8 cellular contexts compared by ENCODE assay signal in genomic region chr19:45439569-45440258, GRCh38. TPM values are rescaled to one million over a fixed set of nuclear protein-coding genes. Genes with fewer than 3 reads are reported as not detected.
DNase-seq lines count a peak whose midpoint lies in the region; ATAC-seq and TF ChIP-seq lines count a peak whose summit lies in the region.

No MANE protein-coding gene starts in this region.

- DNase-seq in IMR-90 (peak; percentile 72), SJSA1 (ENCODE audit: low read depth in 1 of 2, low spot score in 2 of 2) (peak; percentile 89 to 96), testis (peak; percentile 90)
- peak; percentile 85 for DNase-seq in activated naive CD4-positive, alpha-beta T cell treated with Interleukin-2 at 50 U/mL for 16 hours

- H3K9me2 ChIP-seq in DOHH2 (replicated peaks; ENCODE audit: control insufficient read depth, low read length) = no peaks in the 10 kb centered on the region

- peak overlapping the region; percentile 60 for H3K27ac ChIP-seq in DOHH2 (ENCODE audit: low read depth, low read length)
- peak overlapping the region; percentile 62 for H3K27ac ChIP-seq in IMR-90 (ENCODE audit: insufficient read depth, low read length)
- H3K27ac ChIP-seq in SJSA1 = peak overlapping the region; percentile 94
- H3K27ac ChIP-seq in gastroesophageal sphincter = peak overlapping the region; percentile 54 to 99 (median 96)
- peak overlapping the region; percentile 76 for H3K27ac ChIP-seq in neutrophil
- peak overlapping the region; percentile 93 to 97 for H3K27ac ChIP-seq in testis

- H3F3A ChIP-seq in DOHH2 (ENCODE audit: control insufficient read depth, insufficient read depth) = peaks cover 30% of the 10 kb centered on the region

- H3K9ac ChIP-seq in IMR-90 (ENCODE audit: low read depth, low read length) = peak overlapping the region; percentile 46

- peak overlapping the region; percentile 88; the same call in 2 of the 3 replicates for H2BK15ac ChIP-seq in IMR-90 (ENCODE audit: low read depth, low read length)

- H3K9me1 ChIP-seq in IMR-90 (ENCODE audit: insufficient read depth, low read length) = no peaks in the 10 kb centered on the region

- H3K56ac ChIP-seq in IMR-90 (ENCODE audit: extremely low read depth, insufficient read depth, low read length) = no peak overlapping the region

- H2BK120ac ChIP-seq in IMR-90 (ENCODE audit: low read depth, low read length) = peak overlapping the region; percentile 89

- no peaks in the 10 kb centered on the region for H3K27me3 ChIP-seq in DOHH2 (ENCODE audit: control insufficient read depth, low read length)
- no peaks in the 10 kb centered on the region for H3K27me3 ChIP-seq in IMR-90 (ENCODE audit: control insufficient read depth, insufficient read depth, low read length)
- H3K27me3 ChIP-seq in SJSA1 (replicated peaks) = no peaks in the 10 kb centered on the region
- H3K27me3 ChIP-seq in gastroesophageal sphincter = no peaks in the 10 kb centered on the region
- peaks cover 41% of the 10 kb centered on the region for H3K27me3 ChIP-seq in neutrophil
- no peaks in the 10 kb centered on the region for H3K27me3 ChIP-seq in testis

- H3K79me2 ChIP-seq in DOHH2 (ENCODE audit: control insufficient read depth, low read length) = no peaks in the 10 kb centered on the region

- H3K36me3 ChIP-seq in DOHH2 (ENCODE audit: control insufficient read depth, low read length) (no peaks in the 10 kb centered on the region), IMR-90 (ENCODE audit: control insufficient read depth, insufficient read depth, low read length) (no peaks in the 10 kb centered on the region), SJSA1 (no peaks in the 10 kb centered on the region), gastroesophageal sphincter (no peaks in the 10 kb centered on the region), neutrophil (no peaks in the 10 kb centered on the region), testis (ENCODE audit: low read depth, missing control alignments) (no peaks in the 10 kb centered on the region)

- POLR2A ChIA-PET in IMR-90 (lab: Charles Lee; ENCODE audit: unreplicated experiment) = interaction anchor here (0.9 kb wide), 1 partner anchor 39 kb away, joined by 4 read pairs; no protein-coding TSS in a partner anchor

- no peak for TF ChIP-seq EP300 in gastroesophageal sphincter (IDR thresholded peaks at IDR 0.05)

- H3K18ac ChIP-seq in IMR-90 (ENCODE audit: low read depth, low read length) = peak overlapping the region; percentile 56

- in situ Hi-C loops in IMR-90 (cut with MboI; ENCODE audit: low sequenced_read_pairs) = loop anchor here (5.0 kb wide), 1 partner anchor 38 kb away; no protein-coding TSS in a partner anchor

- H4K91ac ChIP-seq in IMR-90 (ENCODE audit: insufficient read depth, low read depth, low read length) = peak overlapping the region; percentile 89

- H2AK9ac ChIP-seq in IMR-90 (replicated peaks; ENCODE audit: low read depth, low read length, poor library complexity) = peak overlapping the region; percentile 75

- intact Hi-C loops in IMR-90 (cut with micrococcal nuclease) (loop anchor here (1.0 kb wide), 3 partner anchors 28 to 46 kb away; partner anchors contain the start of gene FOSB), testis (cut with DNase I; ENCODE audit: low total_unique reads) (loop anchor here (2.0 kb wide), 1 partner anchor 39 kb away; no protein-coding TSS in a partner anchor)

- peak overlapping the region; percentile 88; the same call in 1 of the 2 replicates for H2BK20ac ChIP-seq in IMR-90 (ENCODE audit: low read depth, low read length)

- TF ChIP-seq POLR2A in IMR-90 (IDR thresholded peaks at IDR 0.05; ENCODE audit: low read depth, low read length) (peak; percentile 75), gastroesophageal sphincter (IDR thresholded peaks at IDR 0.05) (peak in 1 of 2 donors; percentile 7), testis (IDR thresholded peaks at IDR 0.05) (no peak)

- H4K20me1 ChIP-seq in DOHH2 (ENCODE audit: control insufficient read depth, insufficient read depth, low read depth, low read length) = no peaks in the 10 kb centered on the region
- no peaks in the 10 kb centered on the region for H4K20me1 ChIP-seq in IMR-90 (ENCODE audit: insufficient read depth, low read length)

- H3K23ac ChIP-seq in IMR-90 (ENCODE audit: low read depth, low read length) = peak overlapping the region; percentile 79

- H2AFZ ChIP-seq in IMR-90 (replicated peaks; ENCODE audit: low read length, poor library complexity) = peak overlapping the region; percentile 87

- WGBS in IMR-90 (ENCODE audit: extremely low coverage in 2 of 2, insufficient read length in 1 of 2), 2 experiments = 0% methylated on average over 42 of the region's 78 CpGs; no CpG with 5 or more reads in 1 of the 2 experiments
- WGBS in gastroesophageal sphincter (ENCODE audit: low coverage in 1 of 2), 2 donors = 0% methylated on average over 16 to 19 of the region's 78 CpGs
- WGBS in testis, 2 donors = 1% methylated on average over 43 to 77 of the region's 78 CpGs

- H4K8ac ChIP-seq in IMR-90 (ENCODE audit: low read depth in 2 of 2, low read length in 2 of 2) = peak overlapping the region; percentile 48 to 97

- H3K79me1 ChIP-seq in IMR-90 (ENCODE audit: low read depth in 1 of 2, low read length in 2 of 2) = peaks cover 0 to 23% of the 10 kb centered on the region in 2 experiments; a peak in 2 of 4 replicates

- H3K4me3 ChIP-seq in DOHH2 (ENCODE audit: low read length) = peak overlapping the region; percentile 75
- H3K4me3 ChIP-seq in IMR-90 (ENCODE audit: insufficient read depth, low read depth, low read length) = peak overlapping the region; percentile 64
- peak overlapping the region; percentile 76 for H3K4me3 ChIP-seq in SJSA1
- H3K4me3 ChIP-seq in gastroesophageal sphincter = peak overlapping the region; percentile 43 to 82
- peak overlapping the region; percentile 64 to 78 for H3K4me3 ChIP-seq in neutrophil (ENCODE audit: low read depth in 1 of 2, low read length in 1 of 2)
- peak overlapping the region; percentile 66 to 81 for H3K4me3 ChIP-seq in testis

- peaks cover 43% of the 10 kb centered on the region for H3K4me1 ChIP-seq in DOHH2 (ENCODE audit: control insufficient read depth, low read length)
- peaks cover 17% of the 10 kb centered on the region for H3K4me1 ChIP-seq in IMR-90 (ENCODE audit: control insufficient read depth, insufficient read depth, low read length)
- H3K4me1 ChIP-seq in SJSA1 (replicated peaks) = peaks cover 37% of the 10 kb centered on the region
- peaks cover 2 to 38% (median 13%) of the 10 kb centered on the region in 3 donors for H3K4me1 ChIP-seq in gastroesophageal sphincter
- peaks cover 35 to 43% of the 10 kb centered on the region in 2 experiments for H3K4me1 ChIP-seq in neutrophil (ENCODE audit: control insufficient read depth in 1 of 2, insufficient read depth in 1 of 2, low read depth in 1 of 2, low read length in 1 of 2)
- peaks cover 16% of the 10 kb centered on the region for H3K4me1 ChIP-seq in testis

- BruUV-seq in IMR-90 (replicated peaks; lab: Mats Ljungman, UMichigan) = no TSS peak

- peak overlapping the region; percentile 92 for H3K14ac ChIP-seq in IMR-90 (replicated peaks; ENCODE audit: low read depth, low read length)

- H2BK5ac ChIP-seq in IMR-90 (ENCODE audit: low read depth, low read length, poor library complexity, severe bottlenecking) = peak overlapping the region; percentile 78

- CTCF ChIA-PET in IMR-90 (lab: Yijun Ruan, JAX) = interaction anchor here (0.6 to 3.3 kb wide), 24 partner anchors 8 to 254 kb away, joined by 3 to 87 read pairs (median 6); partner anchors contain the start of genes FOSB and SNRPD2

- TF ChIP-seq RAD21 in IMR-90 (IDR thresholded peaks at IDR 0.05; ENCODE audit: low read length) = peak; percentile 82

- ATAC-seq in GM21515 (IDR thresholded peaks at IDR 0.05; ENCODE audit: unreplicated experiment) = peak; percentile 54
- peak; percentile 72 for ATAC-seq in IMR-90 (ENCODE audit: low read depth)
- ATAC-seq in gastroesophageal sphincter = peak; percentile 73

- dilution Hi-C loops in IMR-90 (cut with HindIII; ENCODE audit: low sequenced_read_pairs, unreplicated experiment) = no loop called here

- H3K4me2 ChIP-seq in DOHH2 (ENCODE audit: low read length) (peak overlapping the region; percentile 69), IMR-90 (ENCODE audit: low read depth, low read length) (peak overlapping the region; percentile 69)

- H3K4ac ChIP-seq in IMR-90 (ENCODE audit: low read depth, low read length) = peak overlapping the region; percentile 94

- peak overlapping the region; percentile 81 for H4K5ac ChIP-seq in IMR-90 (ENCODE audit: low read depth, low read length)

- H2AK5ac ChIP-seq in IMR-90 (ENCODE audit: low read depth, low read length) = peak overlapping the region; percentile 99

- H3K9me3 ChIP-seq in DOHH2 (ENCODE audit: control insufficient read depth, insufficient read depth, low read length) = no peaks in the 10 kb centered on the region
- no peaks in the 10 kb centered on the region for H3K9me3 ChIP-seq in IMR-90 (ENCODE audit: control insufficient read depth, insufficient read depth, low read length)
- H3K9me3 ChIP-seq in SJSA1 (replicated peaks) = no peaks in the 10 kb centered on the region; the same call in 1 of the 2 replicates
- no peaks in the 10 kb centered on the region for H3K9me3 ChIP-seq in gastroesophageal sphincter
- H3K9me3 ChIP-seq in neutrophil = no peaks in the 10 kb centered on the region
- H3K9me3 ChIP-seq in testis = no peaks in the 10 kb centered on the region

- peak; percentile 95 for TF ChIP-seq CTCF in DOHH2 (IDR thresholded peaks at IDR 0.05; ENCODE audit: low read depth, low read length, poor library complexity, severe bottlenecking)
- TF ChIP-seq CTCF in IMR-90 (conservative IDR thresholded peaks at IDR 0.05; ENCODE audit: low read depth, low read length) = peak; percentile 84
- TF ChIP-seq CTCF in gastroesophageal sphincter (IDR thresholded peaks at IDR 0.05) = peak in 3 of 4 experiments; percentile 97 to 100 (median 98)
- TF ChIP-seq CTCF in neutrophil (IDR thresholded peaks at IDR 0.05) = peak; percentile 98
- TF ChIP-seq CTCF in testis (IDR thresholded peaks at IDR 0.05) = peak; percentile 98 to 100 (median 100)

RNA-seq across cellular contexts. Expression of gene ERCC1, which starts 16.0 kb away (rescaled TPM):
- total RNA-seq in IMR-90 (2012; rRNA removed) (76.9 and 84.2 TPM in 2 replicates), gastroesophageal sphincter (10 to 100 TPM; 52.7 to 84.6 (median 68.4) TPM), testis (10 to 100 TPM; 71.8 to 95.7 TPM)
- polyA plus RNA-seq in IMR-90 (2012; rRNA removed) (132 and 153 TPM in 2 replicates), testis (ENCODE audit: insufficient read depth, low read depth, low replicate concordance) (112 TPM)
- polyA plus RNA-seq in IMR-90 (2012; cell fraction: cytosol; rRNA removed) = 113 and 118 TPM in 2 replicates
- 152 and 183 TPM in 2 replicates for polyA plus RNA-seq in IMR-90 (2012; cell fraction: nucleus; rRNA removed; ENCODE audit: low replicate concordance)
- 102 and 247 TPM in 2 replicates for total RNA-seq in SJSA1 (2014; rRNA removed; shearing (Covaris generic))

RNA-seq across cellular contexts. Expression of gene FOSB, which starts 28.1 kb away (rescaled TPM):
- total RNA-seq in IMR-90 (2012; rRNA removed) (11.1 and 31.9 TPM in 2 replicates), gastroesophageal sphincter (10 to 100 TPM in 2 of 4 donors, 1 to 10 TPM in 2; 1.9 to 38.0 (median 15.6) TPM), testis (1 to 10 TPM; 1.2 to 3.9 TPM)
- polyA plus RNA-seq in IMR-90 (2012; rRNA removed) (15.6 and 60.1 TPM in 2 replicates), testis (ENCODE audit: insufficient read depth, low read depth, low replicate concordance) (22.7 TPM)
- 52.4 and 90.3 TPM in 2 replicates for polyA plus RNA-seq in IMR-90 (2012; cell fraction: cytosol; rRNA removed)
- polyA plus RNA-seq in IMR-90 (2012; cell fraction: nucleus; rRNA removed; ENCODE audit: low replicate concordance) = 982 and 1,348 TPM in 2 replicates
- total RNA-seq in SJSA1 (2014; rRNA removed; shearing (Covaris generic)) = 1.1 TPM in 1 of 2 replicates, not detected in the other

RNA-seq across cellular contexts. Expression of gene POLR1G, which starts 33.3 kb away (rescaled TPM):
- total RNA-seq in IMR-90 (2012; rRNA removed) (10.3 and 12.5 TPM in 2 replicates), gastroesophageal sphincter (10 to 100 TPM in 1 of 4 donors, 1 to 10 TPM in 3; 1.7 to 10.7 (median 5.8) TPM), testis (10 to 100 TPM; 10.2 to 12.1 TPM)
- polyA plus RNA-seq in IMR-90 (2012; rRNA removed) (8.0 and 8.8 TPM in 2 replicates), testis (ENCODE audit: insufficient read depth, low read depth, low replicate concordance) (5.8 TPM)
- 3.3 and 3.9 TPM in 2 replicates for polyA plus RNA-seq in IMR-90 (2012; cell fraction: cytosol; rRNA removed)
- polyA plus RNA-seq in IMR-90 (2012; cell fraction: nucleus; rRNA removed; ENCODE audit: low replicate concordance) = 2.0 and 2.1 TPM in 2 replicates
- total RNA-seq in SJSA1 (2014; rRNA removed; shearing (Covaris generic)) = 10.5 and 25.5 TPM in 2 replicates

RNA-seq across cellular contexts. Expression of gene PPP1R13L, which starts 34.8 kb away (rescaled TPM):
- total RNA-seq in IMR-90 (2012; rRNA removed) (0.56 and 3.0 TPM in 2 replicates), gastroesophageal sphincter (10 to 100 TPM in 1 of 4 donors, 1 to 10 TPM in 3; 5.5 to 15.5 (median 9.3) TPM), testis (10 to 100 TPM in 1 of 2 donors, 1 to 10 TPM in 1; 9.7 to 12.2 TPM)
- polyA plus RNA-seq in IMR-90 (2012; rRNA removed) (11.6 and 13.3 TPM in 2 replicates), testis (ENCODE audit: insufficient read depth, low read depth, low replicate concordance) (13.3 TPM)
- 11.6 and 19.4 TPM in 2 replicates for polyA plus RNA-seq in IMR-90 (2012; cell fraction: cytosol; rRNA removed)
- polyA plus RNA-seq in IMR-90 (2012; cell fraction: nucleus; rRNA removed; ENCODE audit: low replicate concordance) = 24.0 and 44.8 TPM in 2 replicates
- 5.1 and 5.6 TPM in 2 replicates for total RNA-seq in SJSA1 (2014; rRNA removed; shearing (Covaris generic))

RNA-seq across cellular contexts. Expression of gene RTN2, which starts 57.1 kb away (rescaled TPM):
- total RNA-seq in IMR-90 (2012; rRNA removed) (5.3 and 5.7 TPM in 2 replicates), gastroesophageal sphincter (10 to 100 TPM; 11.0 to 19.6 (median 15.3) TPM), testis (1 to 10 TPM; 5.2 to 5.3 TPM)
- polyA plus RNA-seq in IMR-90 (2012; rRNA removed) (17.4 and 19.4 TPM in 2 replicates), testis (ENCODE audit: insufficient read depth, low read depth, low replicate concordance) (4.2 TPM)
- polyA plus RNA-seq in IMR-90 (2012; cell fraction: cytosol; rRNA removed) = 16.9 and 38.3 TPM in 2 replicates
- polyA plus RNA-seq in IMR-90 (2012; cell fraction: nucleus; rRNA removed; ENCODE audit: low replicate concordance) = 11.9 and 20.0 TPM in 2 replicates
- 5.1 and 7.5 TPM in 2 replicates for total RNA-seq in SJSA1 (2014; rRNA removed; shearing (Covaris generic))

Comparison
In these comparisons a context has a peak if more than half of its experiments do, and no peak if none do; other contexts are left out.
1. Peak in every context shown above with its lines: DNase-seq, ATAC-seq, H3K4me3 ChIP-seq and H3K27ac ChIP-seq.